Comparison of ENCODE assay signal across 6 cellular contexts in genomic region chr1:1274299-1274930, GRCh38. TPM values are rescaled to one million over a fixed set of nuclear protein-coding genes. Genes with fewer than 3 reads are reported as not detected.
DNase-seq lines count a peak whose midpoint lies in the region; ATAC-seq and TF ChIP-seq lines count a peak whose summit lies in the region.

No MANE protein-coding gene starts in this region.

- H2BK5ac ChIP-seq in trophoblast cell (ENCODE audit: low read depth, low read length, poor library complexity) = no peak overlapping the region

- H3K27me3 ChIP-seq in trophoblast cell (ENCODE audit: insufficient read depth, low read length) = no peaks in the 10 kb centered on the region

- H2AK5ac ChIP-seq in trophoblast cell (ENCODE audit: low read length) = peak overlapping the region; percentile 48

- peaks cover 25% of the 10 kb centered on the region for H3K79me2 ChIP-seq in trophoblast cell (ENCODE audit: control insufficient read depth, insufficient read depth, low read length, poor library complexity)

- ATAC-seq in HG02970 (IDR thresholded peaks at IDR 0.05; ENCODE audit: low FRiP score, unreplicated experiment) (peak; percentile 26), GM18861 (IDR thresholded peaks at IDR 0.05; ENCODE audit: unreplicated experiment) (no peak)

- H3K27ac ChIP-seq in trophoblast cell (ENCODE audit: low read depth, low read length) = no peak overlapping the region

- H3K4ac ChIP-seq in trophoblast cell (ENCODE audit: low read depth, low read length) = no peak overlapping the region

- DNase-seq in choroid plexus epithelial cell (ENCODE audit: low read depth) (no peak), trophoblast cell (no peak), cortex of kidney (lab: John Stamatoyannopoulos, UW) (no peak), NCI-H526 treated with DMSO at 0.1 percent for 48 hours (lab: John Stamatoyannopoulos, UW) (no peak)

- H3K14ac ChIP-seq in trophoblast cell (ENCODE audit: low read length) = peak overlapping the region; percentile 53

- WGBS in trophoblast cell (ENCODE audit: extremely low coverage, insufficient coverage, insufficient read length) = no CpG with 5 or more reads among the region's 31 CpGs

- peak overlapping the region; percentile 71 for H3K9ac ChIP-seq in trophoblast cell (ENCODE audit: low read length)

- peak overlapping the region; percentile 73 for H3K18ac ChIP-seq in trophoblast cell (ENCODE audit: low read length)

- H3K23ac ChIP-seq in trophoblast cell (ENCODE audit: low read length) = no peak overlapping the region

- H2BK12ac ChIP-seq in trophoblast cell (ENCODE audit: low read length) = no peak overlapping the region

- TF ChIP-seq CTCF in choroid plexus epithelial cell (conservative IDR thresholded peaks at IDR 0.05; ENCODE audit: low read depth, low read length) = no peak

- H4K8ac ChIP-seq in trophoblast cell (ENCODE audit: low read depth, low read length) = peak overlapping the region; percentile 93

- H4K91ac ChIP-seq in trophoblast cell (ENCODE audit: low read depth, low read length) = peak overlapping the region; percentile 72

- peaks cover 9% of the 10 kb centered on the region for H3K79me1 ChIP-seq in trophoblast cell (ENCODE audit: low read length)

- peak overlapping the region; percentile 97 for H3K4me2 ChIP-seq in trophoblast cell (ENCODE audit: low read length)

- peak overlapping the region; percentile 79 for H2BK120ac ChIP-seq in trophoblast cell (ENCODE audit: insufficient read depth, low read length, poor library complexity)

- peaks cover 13 to 20% of the 10 kb centered on the region in 2 experiments for H3K4me1 ChIP-seq in trophoblast cell (ENCODE audit: control insufficient read depth in 1 of 2, insufficient read depth in 2 of 2, low read length in 2 of 2)

- H3K4me3 ChIP-seq in choroid plexus epithelial cell (ENCODE audit: low read depth, low read length) = peak overlapping the region; percentile 83
- peak overlapping the region; percentile 82 for H3K4me3 ChIP-seq in trophoblast cell (ENCODE audit: low read depth, low read length)

- H3K9me3 ChIP-seq in trophoblast cell (ENCODE audit: insufficient read depth, low read depth, low read length) = peaks cover 4% of the 10 kb centered on the region

- peak overlapping the region; percentile 90 for H2AFZ ChIP-seq in trophoblast cell (ENCODE audit: insufficient read depth, low read length, poor library complexity)

- H3K36me3 ChIP-seq in trophoblast cell (ENCODE audit: control insufficient read depth in 1 of 2, insufficient read depth in 2 of 2, low read length in 2 of 2) = peaks cover 5 to 10% of the 10 kb centered on the region in 2 experiments

- H4K12ac ChIP-seq in trophoblast cell (ENCODE audit: low read depth, low read length) = peak overlapping the region; percentile 34

RNA-seq across cellular contexts. Expression of gene UBE2J2, which starts 0.8 kb away (rescaled TPM):
- polyA plus RNA-seq in trophoblast cell (2013) = 54.3 and 55.1 TPM in 2 replicates

RNA-seq across cellular contexts. Expression of gene SCNN1D, which starts 5.8 kb away (rescaled TPM):
- polyA plus RNA-seq in trophoblast cell (2013) = 0.47 and 0.72 TPM in 2 replicates

RNA-seq across cellular contexts. Expression of gene C1QTNF12, which starts 27.9 kb away (rescaled TPM):
- polyA plus RNA-seq in trophoblast cell (2013) = 2.4 and 3.2 TPM in 2 replicates

RNA-seq across cellular contexts. Expression of gene ACAP3, which starts 33.3 kb away (rescaled TPM):
- 29.9 and 32.2 TPM in 2 replicates for polyA plus RNA-seq in trophoblast cell (2013)

RNA-seq across cellular contexts. Expression of gene PUSL1, which starts 34.0 kb away (rescaled TPM):
- 29.8 and 34.5 TPM in 2 replicates for polyA plus RNA-seq in trophoblast cell (2013)
